12 cellular contexts compared by ENCODE assay signal in genomic region chr15:100768501-100768931, GRCh38.
"Had no signal": no experiment of that assay in that cellular context is flagged by ENCODE, and none has a peak within 500 bp of the region (broad histone marks: within the 10 kb centered on the region; RNA-seq: fewer than 3 reads in every experiment).

No MANE protein-coding gene starts in this region.

- H3K27me3 Mint-ChIP-seq: activated naive CD8-positive, alpha-beta T cell treated with anti-CD3 and anti-CD28 coated beads, Interleukin-2, amount 10 ng/mL, durations not matched to agents 7 days and 5 days had no signal

- H3K9me3 Mint-ChIP-seq: activated naive CD8-positive, alpha-beta T cell treated with anti-CD3 and anti-CD28 coated beads, Interleukin-2, amount 10 ng/mL, durations not matched to agents 7 days and 5 days had no signal

- H3K4me1 Mint-ChIP-seq: activated naive CD8-positive, alpha-beta T cell treated with anti-CD3 and anti-CD28 coated beads, Interleukin-2, amount 10 ng/mL, durations not matched to agents 7 days and 5 days had no signal

- H3K36me3 Mint-ChIP-seq: activated naive CD8-positive, alpha-beta T cell treated with anti-CD3 and anti-CD28 coated beads, Interleukin-2, amount 10 ng/mL, durations not matched to agents 7 days and 5 days; naive thymus-derived CD4-positive, alpha-beta T cell; neural progenitor cell had no signal

- H3K4me3 Mint-ChIP-seq: activated naive CD8-positive, alpha-beta T cell treated with anti-CD3 and anti-CD28 coated beads, Interleukin-2, amount 10 ng/mL, durations not matched to agents 7 days and 5 days; naive thymus-derived CD4-positive, alpha-beta T cell; neural progenitor cell had no signal

- DNase-seq: activated CD4-positive, alpha-beta T cell treated with anti-CD3 and anti-CD28 coated beads, Interleukin-2, amount 50 U/mL, for 1 hour; activated naive CD4-positive, alpha-beta T cell treated with Interleukin-2 at 50 U/mL for 16 hours; activated naive CD8-positive, alpha-beta T cell treated with anti-CD3 and anti-CD28 coated beads, Interleukin-2, amount 10 ng/mL, durations not matched to agents 7 days and 5 days; amygdala; central memory CD4-positive, alpha-beta T cell; colonic mucosa; foreskin melanocyte; stimulated activated naive CD4-positive, alpha-beta T cell had no signal

- ATAC-seq: mucosa of descending colon; naive thymus-derived CD4-positive, alpha-beta T cell; pancreas had no signal
